ENCODE assay signal across 23 cellular contexts in the genomic region with DNA sequence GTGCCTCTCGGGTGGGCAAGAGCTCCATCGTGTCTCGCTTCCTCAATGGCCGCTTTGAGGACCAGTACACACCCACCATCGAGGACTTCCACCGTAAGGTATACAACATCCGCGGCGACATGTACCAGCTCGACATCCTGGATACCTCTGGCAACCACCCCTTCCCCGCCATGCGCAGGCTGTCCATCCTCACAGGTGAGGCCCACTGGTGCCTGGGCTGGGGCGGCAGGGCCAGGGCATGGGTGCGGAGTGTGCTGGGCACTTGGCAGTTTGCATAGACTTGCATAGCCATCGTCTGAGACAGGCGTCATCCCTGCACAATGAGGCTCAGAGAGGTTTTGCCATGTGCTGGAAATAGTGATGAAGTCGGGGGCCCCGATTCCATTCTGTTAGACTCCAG. TPM values are rescaled to one million over a fixed set of nuclear protein-coding genes. Genes with fewer than 3 reads are reported as not detected.
"Had no signal": no experiment of that assay in that cellular context is flagged by ENCODE, and none has a peak within 500 bp of the region (broad histone marks: within the 10 kb centered on the region; RNA-seq: fewer than 3 reads in every experiment).

No MANE protein-coding gene starts in this region.

- H3K9ac ChIP-seq: parathyroid adenoma had no signal

- H3K9me3 ChIP-seq: ovary, psoas muscle, right lobe of liver, sigmoid colon, stomach, thoracic aorta, thyroid gland, tibial nerve, upper lobe of left lung, uterus had no signal

- H3K36me3 ChIP-seq: ovary, right lobe of liver, thyroid gland, tibial nerve, upper lobe of left lung, uterus had no signal

- H3K4me1 ChIP-seq: parathyroid adenoma, psoas muscle, right lobe of liver had no signal

- DNase-seq: naive thymus-derived CD8-positive, alpha-beta T cell; nephron progenitor cell; occipital lobe; ovary; posterior cingulate gyrus; psoas muscle; right lobe of liver; sigmoid colon; small intestine; stimulated activated CD4-positive, alpha-beta T cell treated with anti-CD3 and anti-CD28 coated beads, Interleukin-15, amount 100 ng/mL, for 24 hours; stimulated activated CD4-positive, alpha-beta T cell treated with anti-CD3 and anti-CD28 coated beads, Interleukin-2, amount 100 ng/mL, for 24 hours; stimulated activated CD4-positive, alpha-beta T cell treated with anti-CD3 and anti-CD28 coated beads, Interleukin-2, amount 100 ng/mL, for 48 hours; stimulated activated CD4-positive, alpha-beta T cell treated with anti-CD3 and anti-CD28 coated beads, Interleukin-4, amount 100 ng/mL, for 24 hours; stimulated activated naive B cell treated with anti-CD40 and anti-IgM and Interleukin-4, amounts not matched to agents 10 μg/mL and 1 μg/mL and 100 μg/mL, for 72 hours; stimulated activated naive CD4-positive, alpha-beta T cell treated with Interleukin-2 at 50 U/mL for 16 hours; stomach; thyroid gland; uterus had no signal

- H2AFZ ChIP-seq: parathyroid adenoma had no signal

- H3K27me3 ChIP-seq: ovary, right lobe of liver, sigmoid colon, thyroid gland, upper lobe of left lung, uterus had no signal

- H3K79me2 ChIP-seq: parathyroid adenoma had no signal

- H3K27ac ChIP-seq: ovary, parathyroid adenoma, psoas muscle, right lobe of liver, sigmoid colon, stomach, thoracic aorta, thyroid gland, tibial nerve, upper lobe of left lung, uterus had no signal

- H3K4me3 ChIP-seq: ovary, psoas muscle, right lobe of liver, sigmoid colon, stomach, thoracic aorta, thyroid gland, tibial nerve, upper lobe of left lung, uterus had no signal

RNA-seq across cellular contexts. Expression of a gene that starts 6.3 kb away (rescaled TPM):
- total RNA-seq: naive thymus-derived CD8-positive, alpha-beta T cell; neural crest cell had no signal
